1 cellular context compared by ENCODE assay signal in the genomic region with DNA sequence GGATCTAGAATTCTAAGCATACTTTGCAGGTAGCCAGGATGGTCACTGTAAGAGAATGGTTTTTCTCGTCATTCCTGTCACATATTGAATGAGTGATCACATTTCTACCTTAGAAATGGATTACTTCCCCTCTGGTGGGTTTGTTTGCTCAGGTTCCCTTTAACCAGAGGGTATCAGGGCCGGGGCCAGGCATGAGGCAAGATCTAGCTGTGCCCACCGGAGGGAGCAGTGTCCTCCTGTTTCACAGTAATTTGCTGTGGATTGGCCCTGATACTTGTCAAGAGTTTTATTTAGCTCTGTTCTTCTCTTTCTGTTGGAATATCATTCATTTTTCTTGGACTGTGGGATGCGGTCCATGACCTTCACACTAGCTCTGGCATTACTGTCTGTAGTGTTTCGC.
TF ChIP-seq lines count a peak whose summit lies in the region.

No MANE protein-coding gene starts in this region.

TF ChIP-seq in endothelial cell of umbilical vein, 7 proteins besides CTCF, POLR2A, EP300 and RAD21 (continued from another document):
- TF ChIP-seq, protein P1, sequence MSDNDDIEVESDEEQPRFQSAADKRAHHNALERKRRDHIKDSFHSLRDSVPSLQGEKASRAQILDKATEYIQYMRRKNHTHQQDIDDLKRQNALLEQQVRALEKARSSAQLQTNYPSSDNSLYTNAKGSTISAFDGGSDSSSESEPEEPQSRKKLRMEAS (IDR thresholded peaks at IDR 0.05; ENCODE audit: insufficient read depth, insufficient read length): no peak
